In the genomic region with DNA sequence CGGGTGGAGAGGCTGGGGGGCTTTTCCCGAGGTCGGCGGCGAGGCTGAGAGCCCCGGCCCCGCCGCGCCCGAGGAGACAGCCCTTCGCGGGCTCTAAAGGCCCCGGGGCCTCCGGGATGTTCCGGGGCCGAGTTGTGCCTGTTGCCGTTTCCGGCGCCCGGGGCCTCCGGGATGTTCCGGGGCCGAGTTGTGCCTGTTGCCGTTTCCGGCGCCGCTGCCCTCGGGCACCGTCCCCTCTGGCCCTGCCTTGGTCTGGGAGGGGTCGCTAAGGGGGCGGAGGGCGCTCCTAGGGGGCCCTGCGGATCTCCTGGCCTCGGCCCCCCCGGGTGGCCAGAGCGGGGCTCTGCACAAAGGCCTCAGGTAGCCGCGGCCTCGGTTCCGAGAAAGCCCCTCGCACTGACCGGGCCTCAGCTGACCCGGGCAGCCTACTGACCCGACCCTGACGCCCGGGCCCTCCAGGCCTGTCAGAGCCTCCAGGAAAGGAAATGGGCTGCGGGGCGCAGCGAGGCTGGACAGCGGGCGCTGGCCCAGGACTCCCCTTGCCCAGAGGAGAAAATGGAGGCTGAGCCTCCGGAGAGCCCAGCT, we compare ENCODE assay signal across 8 cellular contexts. TPM values are rescaled to one million over a fixed set of nuclear protein-coding genes. Genes with fewer than 3 reads are reported as not detected.
A peak's percentile ranks its signal among the peaks of the same experiment; 100 is the strongest.
DNase-seq lines count a peak whose midpoint lies in the region; ATAC-seq and TF ChIP-seq lines count a peak whose summit lies in the region.

No MANE protein-coding gene starts in this region.

- H2AK5ac ChIP-seq in IMR-90 (ENCODE audit: low read depth, low read length): peak overlapping the region; percentile 92

- dilution Hi-C loops in IMR-90 (cut with HindIII; ENCODE audit: low sequenced_read_pairs, unreplicated experiment): no loop called here

- peak; percentile 18 for ATAC-seq in IMR-90 (ENCODE audit: low read depth)
- ATAC-seq in GM18867 (IDR thresholded peaks at IDR 0.05; ENCODE audit: unreplicated experiment): no peak

- H2BK15ac ChIP-seq in IMR-90 (ENCODE audit: low read depth, low read length): no peak overlapping the region

- peak overlapping the region; percentile 78 for H3K9ac ChIP-seq in IMR-90 (ENCODE audit: low read depth, low read length)

- no peak for TF ChIP-seq CTCF in IMR-90 (conservative IDR thresholded peaks at IDR 0.05; ENCODE audit: low read depth, low read length)
- TF ChIP-seq CTCF in epithelial cell of esophagus (IDR thresholded peaks at IDR 0.05; ENCODE audit: insufficient read depth, low read depth, low read length, missing control alignments): no peak
- TF ChIP-seq CTCF in osteoblast (IDR thresholded peaks at IDR 0.05; ENCODE audit: extremely low read depth, low read depth, low read length): no peak

- H4K20me1 ChIP-seq in IMR-90 (ENCODE audit: insufficient read depth, low read length) (no peaks in the 10 kb centered on the region), osteoblast (ENCODE audit: insufficient read depth, low read length) (no peaks in the 10 kb centered on the region)

- H3K4me1 ChIP-seq in IMR-90 (ENCODE audit: control insufficient read depth, insufficient read depth, low read length): peaks cover 7% of the 10 kb centered on the region; the same call in 1 of the 2 replicates
- H3K4me1 ChIP-seq in osteoblast (ENCODE audit: insufficient read depth, low read length): peaks cover 19% of the 10 kb centered on the region

- peak overlapping the region; percentile 98 for H3K14ac ChIP-seq in IMR-90 (replicated peaks; ENCODE audit: low read depth, low read length)

- H3K18ac ChIP-seq in IMR-90 (ENCODE audit: low read depth, low read length): peak overlapping the region; percentile 5; the same call in 1 of the 2 replicates

- H3K27ac ChIP-seq in IMR-90 (ENCODE audit: insufficient read depth, low read length) (peak overlapping the region; percentile 86), osteoblast (ENCODE audit: low read depth, low read length) (peak overlapping the region; percentile 73)

- TF ChIP-seq RAD21 in IMR-90 (IDR thresholded peaks at IDR 0.05; ENCODE audit: low read length): no peak

- POLR2A ChIA-PET in IMR-90 (lab: Charles Lee; ENCODE audit: unreplicated experiment): no interaction called here

- H3K56ac ChIP-seq in IMR-90 (ENCODE audit: extremely low read depth, insufficient read depth, low read length): peak overlapping the region; percentile 14; the same call in 1 of the 2 replicates

- H3K79me1 ChIP-seq in IMR-90 (ENCODE audit: low read depth in 1 of 2, low read length in 2 of 2): peaks cover 2 to 3% of the 10 kb centered on the region in 2 experiments; a peak in 2 of 4 replicates

- WGBS in IMR-90 (ENCODE audit: extremely low coverage in 2 of 2, insufficient read length in 1 of 2), 2 experiments: 12% methylated on average over 29 of the region's 52 CpGs; no CpG with 5 or more reads in 1 of the 2 experiments

- H3K4me3 ChIP-seq in IMR-90 (ENCODE audit: insufficient read depth, low read depth, low read length) (peak overlapping the region; percentile 52), epithelial cell of esophagus (ENCODE audit: low read length) (peak overlapping the region; percentile 43), osteoblast (ENCODE audit: insufficient read depth, low read length) (peak overlapping the region; percentile 78)

- peak overlapping the region; percentile 98 for H3K4ac ChIP-seq in IMR-90 (ENCODE audit: low read depth, low read length)

- H3K27me3 ChIP-seq in IMR-90 (ENCODE audit: control insufficient read depth, insufficient read depth, low read length) (peaks cover 10% of the 10 kb centered on the region; the same call in 1 of the 2 replicates), osteoblast (ENCODE audit: insufficient read depth, low read length) (peaks cover 10% of the 10 kb centered on the region)

- peak overlapping the region; percentile 84 to 91 for H4K8ac ChIP-seq in IMR-90 (ENCODE audit: low read depth in 2 of 2, low read length in 2 of 2)

- peak overlapping the region; percentile 98 for H2AK9ac ChIP-seq in IMR-90 (replicated peaks; ENCODE audit: low read depth, low read length, poor library complexity)

- H3K4me2 ChIP-seq in IMR-90 (ENCODE audit: low read depth, low read length) (peak overlapping the region; percentile 55; the same call in 1 of the 2 replicates), osteoblast (ENCODE audit: insufficient read depth, low read length) (peak overlapping the region; percentile 87)

- H3K36me3 ChIP-seq in IMR-90 (ENCODE audit: control insufficient read depth, insufficient read depth, low read length) (no peaks in the 10 kb centered on the region), osteoblast (ENCODE audit: insufficient read depth, low read length) (no peaks in the 10 kb centered on the region)

- peak overlapping the region; percentile 95 for H3K23ac ChIP-seq in IMR-90 (ENCODE audit: low read depth, low read length)

- peaks cover 2% of the 10 kb centered on the region for H3K9me1 ChIP-seq in IMR-90 (ENCODE audit: insufficient read depth, low read length)

- no peak overlapping the region for H2BK20ac ChIP-seq in IMR-90 (ENCODE audit: low read depth, low read length)

- peak overlapping the region; percentile 65; the same call in 1 of the 2 replicates for H4K5ac ChIP-seq in IMR-90 (ENCODE audit: low read depth, low read length)

- H2AFZ ChIP-seq in IMR-90 (replicated peaks; ENCODE audit: low read length, poor library complexity) (peak overlapping the region; percentile 99), osteoblast (ENCODE audit: low read length) (peak overlapping the region; percentile 77)

- H4K91ac ChIP-seq in IMR-90 (ENCODE audit: insufficient read depth, low read depth, low read length): peak overlapping the region; percentile 90; the same call in 1 of the 2 replicates

- intact Hi-C loops in IMR-90 (cut with micrococcal nuclease): no loop called here

- no peaks in the 10 kb centered on the region for H3K9me3 ChIP-seq in IMR-90 (ENCODE audit: control insufficient read depth, insufficient read depth, low read length)
- no peaks in the 10 kb centered on the region for H3K9me3 ChIP-seq in osteoblast (ENCODE audit: low read depth, low read length)

- peak; percentile 53 for DNase-seq in COLO668 (lab: John Stamatoyannopoulos, UW; ENCODE audit: unreplicated experiment)
- DNase-seq in IMR-90: no peak
- DNase-seq in epithelial cell of esophagus (ENCODE audit: low read depth): no peak
- no peak for DNase-seq in osteoblast (ENCODE audit: insufficient read length, low spot score, missing footprints)
- DNase-seq in SIG-M5 treated with dmso at 0.1 percent for 504 hours (lab: John Stamatoyannopoulos, UW; ENCODE audit: unreplicated experiment): no peak
- DNase-seq in GOT3 (lab: John Stamatoyannopoulos, UW): no peak
- DNase-seq in Kasumi-1 (lab: John Stamatoyannopoulos, UW): no peak

- TF ChIP-seq POLR2A in IMR-90 (IDR thresholded peaks at IDR 0.05; ENCODE audit: low read depth, low read length): no peak

- no peaks in the 10 kb centered on the region for H3K79me2 ChIP-seq in osteoblast (ENCODE audit: insufficient read depth, low read length)

- in situ Hi-C loops in IMR-90 (cut with MboI; ENCODE audit: low sequenced_read_pairs): no loop called here

- peak overlapping the region; percentile 68; the same call in 1 of the 2 replicates for H2BK120ac ChIP-seq in IMR-90 (ENCODE audit: low read depth, low read length)

- peak overlapping the region; percentile 64 for H2BK5ac ChIP-seq in IMR-90 (ENCODE audit: low read depth, low read length, poor library complexity, severe bottlenecking)

- CTCF ChIA-PET in IMR-90 (lab: Yijun Ruan, JAX): interaction anchor here (1.0 kb wide), 1 partner anchor 11 kb away, joined by 4 read pairs; no protein-coding TSS in a partner anchor

- BruUV-seq in IMR-90 (replicated peaks; lab: Mats Ljungman, UMichigan): no TSS peak

TF ChIP-seq in IMR-90, 13 proteins besides CTCF, POLR2A, EP300 and RAD21:
- TF ChIP-seq FOS (IDR thresholded peaks at IDR 0.05; ENCODE audit: low read depth, low read length): no peak
- TF ChIP-seq RCOR1 (IDR thresholded peaks at IDR 0.05; ENCODE audit: insufficient replicate concordance, low read length): no peak
- TF ChIP-seq, protein P1, sequence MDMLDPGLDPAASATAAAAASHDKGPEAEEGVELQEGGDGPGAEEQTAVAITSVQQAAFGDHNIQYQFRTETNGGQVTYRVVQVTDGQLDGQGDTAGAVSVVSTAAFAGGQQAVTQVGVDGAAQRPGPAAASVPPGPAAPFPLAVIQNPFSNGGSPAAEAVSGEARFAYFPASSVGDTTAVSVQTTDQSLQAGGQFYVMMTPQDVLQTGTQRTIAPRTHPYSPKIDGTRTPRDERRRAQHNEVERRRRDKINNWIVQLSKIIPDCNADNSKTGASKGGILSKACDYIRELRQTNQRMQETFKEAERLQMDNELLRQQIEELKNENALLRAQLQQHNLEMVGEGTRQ (IDR thresholded peaks at IDR 0.05; ENCODE audit: low read depth, low read length): no peak
- TF ChIP-seq CHD1 (IDR thresholded peaks at IDR 0.05; ENCODE audit: low read depth, low read length): no peak
- TF ChIP-seq MAZ (IDR thresholded peaks at IDR 0.05; ENCODE audit: borderline replicate concordance, low read depth, low read length): peak; percentile 8; the same call in 1 of the 2 replicates

RNA-seq across cellular contexts. Expression of gene ACTG1, which starts 24.2 kb away (rescaled TPM):
- total RNA-seq in IMR-90 (2012; rRNA removed): 12,144 and 15,732 TPM in 2 replicates
- 10,271 and 10,907 TPM in 2 replicates for polyA plus RNA-seq in IMR-90 (2012; rRNA removed)
- polyA plus RNA-seq in IMR-90 (2012; cell fraction: cytosol; rRNA removed): 46,606 and 47,328 TPM in 2 replicates
- 8,917 and 28,399 TPM in 2 replicates for polyA plus RNA-seq in IMR-90 (2012; cell fraction: nucleus; rRNA removed; ENCODE audit: low replicate concordance)
- 10,373 and 13,273 TPM in 2 replicates for total RNA-seq in osteoblast

RNA-seq across cellular contexts. Expression of gene FSCN2, which starts 39.8 kb away (rescaled TPM):
- total RNA-seq in IMR-90 (2012; rRNA removed) (0.18 and 0.28 TPM in 2 replicates), osteoblast (2.9 and 5.1 TPM in 2 replicates)
- polyA plus RNA-seq in IMR-90 (2012; rRNA removed): 0.84 and 1.1 TPM in 2 replicates
- 0.22 and 0.96 TPM in 2 replicates for polyA plus RNA-seq in IMR-90 (2012; cell fraction: cytosol; rRNA removed)
- 2.6 and 6.7 TPM in 2 replicates for polyA plus RNA-seq in IMR-90 (2012; cell fraction: nucleus; rRNA removed; ENCODE audit: low replicate concordance)
